ENCODE assay signal across 36 cellular contexts in genomic region chr14:59461891-59462290, GRCh38.
"Had no signal": no experiment of that assay in that cellular context is flagged by ENCODE, and none has a peak within 500 bp of the region (broad histone marks: within the 10 kb centered on the region; RNA-seq: fewer than 3 reads in every experiment).

No MANE protein-coding gene starts in this region.

- H3K36me3 ChIP-seq: adrenal gland, breast epithelium had no signal

- H3K27ac ChIP-seq: adrenal gland, body of pancreas, brain microvascular endothelial cell, breast epithelium, cardiac muscle cell, VCaP had no signal

- H3K9me3 ChIP-seq: adrenal gland, body of pancreas, breast epithelium had no signal

- ATAC-seq: activated CD8-positive, alpha-beta T cell treated with anti-CD3 and anti-CD28 coated beads for 36 hours; activated naive CD4-positive, alpha-beta T cell treated with anti-CD3 and anti-CD28 coated beads, Interleukin-2, amount 50 U/mL, for 72 hours; activated T-cell treated with anti-CD3 and anti-CD28 coated beads, Interleukin-2, amount 50 U/mL, for 4 hours; activated T-cell treated with anti-CD3 and anti-CD28 coated beads, Interleukin-2, amount 50 U/mL, for 72 hours; activated T-helper 17 cell treated with anti-CD3 and anti-CD28 coated beads, Interleukin-2, amount 50 U/mL, for 72 hours; body of pancreas had no signal

- H3K27me3 ChIP-seq: adrenal gland, body of pancreas, brain microvascular endothelial cell, breast epithelium, cardiac muscle cell had no signal

- DNase-seq: activated B cell treated with CpG ODN at 0.5 μM for 24 hours; activated CD4-positive, alpha-beta memory T cell treated with anti-CD3 and anti-CD28 coated beads for 36 hours; activated CD4-positive, alpha-beta T cell treated with anti-CD3 and anti-CD28 coated beads for 4 hours; activated CD4-positive, alpha-beta T cell treated with anti-CD3 and anti-CD28 coated beads, Interleukin-2, amount 10 ng/mL, durations not matched to agents 24 days and 14 days; activated CD4-positive, alpha-beta T cell treated with anti-CD3 and anti-CD28 coated beads, Interleukin-2, amount 50 U/mL, for 1 hour; activated CD4-positive, alpha-beta T cell treated with anti-CD3 and anti-CD28 coated beads, Interleukin-2, amount 50 U/mL, for 4 hours; activated CD4-positive, CD25-positive, alpha-beta regulatory T cell treated with anti-CD3 and anti-CD28 coated beads, Interleukin-2, amount 50 U/mL, for 72 hours; activated CD8-positive, alpha-beta memory T cell treated with anti-CD3 and anti-CD28 coated beads, Interleukin-2, amount 50 U/mL, for 4 hours; activated CD8-positive, alpha-beta T cell treated with anti-CD3 and anti-CD28 coated beads for 36 hours; activated effector memory CD4-positive, alpha-beta T cell treated with anti-CD3 and anti-CD28 coated beads, Interleukin-2, amount 50 U/mL, for 16 hours; activated gamma-delta T cell treated with Interleukin-2 at 50 U/mL for 16 hours; activated naive CD4-positive, alpha-beta T cell; activated naive CD4-positive, alpha-beta T cell treated with anti-CD3 and anti-CD28 coated beads for 36 hours; activated naive CD4-positive, alpha-beta T cell treated with anti-CD3 and anti-CD28 coated beads, Interleukin-2, amount 50 U/mL, for 16 hours; activated naive CD8-positive, alpha-beta T cell treated with anti-CD3 and anti-CD28 coated beads for 36 hours; activated T-cell treated with anti-CD3 and anti-CD28 coated beads for 4 hours; activated T-cell treated with anti-CD3 and anti-CD28 coated beads, Interleukin-2, amount 50 U/mL, for 1 hour; activated T-cell treated with anti-CD3 and anti-CD28 coated beads, Interleukin-2, amount 50 U/mL, for 4 hours; activated T-cell treated with anti-CD3 and anti-CD28 coated beads, Interleukin-2, amount 50 U/mL, for 72 hours; adrenal gland; amniotic stem cell; aorta; body of pancreas; brain microvascular endothelial cell; caudate nucleus; cerebellar nuclear complex; T-helper 1 cell; T-helper 2 cell; T-helper 9 cell had no signal

- H3K4me3 ChIP-seq: adrenal gland, body of pancreas, breast epithelium, cardiac muscle cell had no signal

- FAIRE-seq: astrocyte, TTC549 had no signal
